Comparison of ENCODE assay signal across 12 cellular contexts in genomic region chr3:18127181-18127863, GRCh38.
A peak's percentile ranks its signal among the peaks of the same experiment; 100 is the strongest.
DNase-seq lines count a peak whose midpoint lies in the region; ATAC-seq and TF ChIP-seq lines count a peak whose summit lies in the region.
"Had no signal": no experiment of that assay in that cellular context is flagged by ENCODE, and none has a peak within 500 bp of the region (broad histone marks: within the 10 kb centered on the region; RNA-seq: fewer than 3 reads in every experiment).

No MANE protein-coding gene starts in this region.

- H3K79me2 ChIP-seq in smooth muscle cell (ENCODE audit: low read depth): no peaks in the 10 kb centered on the region

- TF ChIP-seq EP300 in gastroesophageal sphincter (IDR thresholded peaks at IDR 0.05): no peak

- no peaks in the 10 kb centered on the region for H3K4me1 ChIP-seq in gastroesophageal sphincter
- H3K4me1 ChIP-seq in smooth muscle cell (ENCODE audit: low read depth): no peaks in the 10 kb centered on the region

- intact Hi-C loops in Right ventricle myocardium inferior (cut with DNase I): no loop called here

- H3F3A ChIP-seq in smooth muscle cell (ENCODE audit: low read depth): no peaks in the 10 kb centered on the region

- no peaks in the 10 kb centered on the region for H3K27me3 ChIP-seq in gastroesophageal sphincter
- no peaks in the 10 kb centered on the region for H3K27me3 ChIP-seq in smooth muscle cell (ENCODE audit: low read depth)
- H3K27me3 ChIP-seq: ovary, SJCRH30 had no signal

- no peak overlapping the region for H3K9ac ChIP-seq in smooth muscle cell (ENCODE audit: low read depth)

- no peak overlapping the region for H3K27ac Mint-ChIP-seq in stimulated activated naive CD8-positive, alpha-beta T cell treated with anti-CD3 and anti-CD28 coated beads, Interleukin-15, amount 100 ng/mL, for 72 hours
- H3K27ac Mint-ChIP-seq in activated T-cell treated with anti-CD3 and anti-CD28 coated beads, Interleukin-2, amount 50 U/mL, for 24 hours: no peak overlapping the region
- H3K27ac Mint-ChIP-seq: activated naive CD8-positive, alpha-beta T cell treated with anti-CD3 and anti-CD28 coated beads, Interleukin-2, amount 10 ng/mL, durations not matched to agents 7 days and 5 days had no signal

- WGBS in gastroesophageal sphincter (ENCODE audit: low coverage in 1 of 2), 2 donors: 76 to 82% methylated on average over 2 to 3 of the region's 3 CpGs
- 86% methylated on average over 3 of the region's 3 CpGs for WGBS in smooth muscle cell (ENCODE audit: low lambda C conversion rate)

- H3K9me3 ChIP-seq in gastroesophageal sphincter (no peaks in the 10 kb centered on the region), smooth muscle cell (replicated peaks; ENCODE audit: low read depth) (no peaks in the 10 kb centered on the region)
- H3K9me3 ChIP-seq: ovary, SJCRH30 had no signal

- no peak overlapping the region for H3K27ac ChIP-seq in gastroesophageal sphincter
- no peak overlapping the region for H3K27ac ChIP-seq in smooth muscle cell (ENCODE audit: low read depth)
- H3K27ac ChIP-seq: ovary, SJCRH30 had no signal

- H3K4me3 Mint-ChIP-seq in stimulated activated naive CD8-positive, alpha-beta T cell treated with anti-CD3 and anti-CD28 coated beads, Interleukin-15, amount 100 ng/mL, for 72 hours: no peak overlapping the region
- H3K4me3 Mint-ChIP-seq in activated T-cell treated with anti-CD3 and anti-CD28 coated beads, Interleukin-2, amount 50 U/mL, for 24 hours: no peak overlapping the region
- H3K4me3 Mint-ChIP-seq: activated naive CD8-positive, alpha-beta T cell treated with anti-CD3 and anti-CD28 coated beads, Interleukin-2, amount 10 ng/mL, durations not matched to agents 7 days and 5 days had no signal

- H3K27me3 Mint-ChIP-seq in stimulated activated naive CD8-positive, alpha-beta T cell treated with anti-CD3 and anti-CD28 coated beads, Interleukin-15, amount 100 ng/mL, for 72 hours: no peaks in the 10 kb centered on the region
- H3K27me3 Mint-ChIP-seq in activated T-cell treated with anti-CD3 and anti-CD28 coated beads, Interleukin-2, amount 50 U/mL, for 24 hours: peaks cover 3% of the 10 kb centered on the region

- TF ChIP-seq CTCF in gastroesophageal sphincter (IDR thresholded peaks at IDR 0.05): no peak
- no peak for TF ChIP-seq CTCF in smooth muscle cell (IDR thresholded peaks at IDR 0.05; ENCODE audit: borderline replicate concordance, insufficient read depth, poor library complexity, severe bottlenecking)

- no peaks in the 10 kb centered on the region for H3K9me3 Mint-ChIP-seq in stimulated activated naive CD8-positive, alpha-beta T cell treated with anti-CD3 and anti-CD28 coated beads, Interleukin-15, amount 100 ng/mL, for 72 hours
- H3K9me3 Mint-ChIP-seq in activated T-cell treated with anti-CD3 and anti-CD28 coated beads, Interleukin-2, amount 50 U/mL, for 24 hours: no peaks in the 10 kb centered on the region
- H3K9me3 Mint-ChIP-seq: activated naive CD8-positive, alpha-beta T cell treated with anti-CD3 and anti-CD28 coated beads, Interleukin-2, amount 10 ng/mL, durations not matched to agents 7 days and 5 days had no signal

- H2AFZ ChIP-seq in smooth muscle cell (ENCODE audit: low read depth): no peak overlapping the region

- peak; percentile 29 for ATAC-seq in stimulated activated naive CD8-positive, alpha-beta T cell treated with anti-CD3 and anti-CD28 coated beads, Interleukin-15, Interleukin-2, amounts not matched to agents 100 U/mL and 50 U/mL, for 24 hours
- ATAC-seq in stimulated activated naive CD8-positive, alpha-beta T cell treated with anti-CD3 and anti-CD28 coated beads, Interleukin-15, amount 100 ng/mL, for 72 hours: no peak
- ATAC-seq in HG02885 (IDR thresholded peaks at IDR 0.05; ENCODE audit: poor library complexity, unreplicated experiment) (peak; percentile 96), Right ventricle myocardium inferior (no peak), gastroesophageal sphincter (no peak)

- no peaks in the 10 kb centered on the region for H4K20me1 ChIP-seq in smooth muscle cell (ENCODE audit: low read depth)

- no peak overlapping the region for H3K4me3 ChIP-seq in gastroesophageal sphincter
- no peak overlapping the region for H3K4me3 ChIP-seq in smooth muscle cell
- H3K4me3 ChIP-seq: ovary, SJCRH30 had no signal

- DNase-seq in stimulated activated naive CD8-positive, alpha-beta T cell treated with anti-CD3 and anti-CD28 coated beads, Interleukin-15, Interleukin-2, amounts not matched to agents 100 U/mL and 50 U/mL, for 24 hours: no peak
- DNase-seq in stimulated activated naive CD8-positive, alpha-beta T cell treated with anti-CD3 and anti-CD28 coated beads, Interleukin-15, amount 100 ng/mL, for 72 hours: no peak
- DNase-seq in MV-4-11 (lab: John Stamatoyannopoulos, UW): peak; percentile 82
- DNase-seq in Right ventricle myocardium inferior (ENCODE audit: missing footprints): no peak
- no peak for DNase-seq in smooth muscle cell (lab: John Stamatoyannopoulos, UW; ENCODE audit: unreplicated experiment)
- no peak for DNase-seq in activated T-cell treated with anti-CD3 and anti-CD28 coated beads, Interleukin-2, amount 50 U/mL, for 24 hours
- DNase-seq: ACHN; activated naive CD8-positive, alpha-beta T cell treated with anti-CD3 and anti-CD28 coated beads, Interleukin-2, amount 10 ng/mL, durations not matched to agents 7 days and 5 days; ovary; SJCRH30 had no signal

- H3K36me3 ChIP-seq in gastroesophageal sphincter: no peaks in the 10 kb centered on the region
- no peaks in the 10 kb centered on the region for H3K36me3 ChIP-seq in smooth muscle cell (ENCODE audit: low read depth)
- H3K36me3 ChIP-seq: ovary, SJCRH30 had no signal

- H3K36me3 Mint-ChIP-seq in activated T-cell treated with anti-CD3 and anti-CD28 coated beads, Interleukin-2, amount 50 U/mL, for 24 hours (ENCODE audit: low read depth): no peaks in the 10 kb centered on the region
- H3K36me3 Mint-ChIP-seq: activated naive CD8-positive, alpha-beta T cell treated with anti-CD3 and anti-CD28 coated beads, Interleukin-2, amount 10 ng/mL, durations not matched to agents 7 days and 5 days had no signal

- H3K4me2 ChIP-seq in smooth muscle cell: no peak overlapping the region

- TF ChIP-seq POLR2A in gastroesophageal sphincter (IDR thresholded peaks at IDR 0.05): no peak

- no peaks in the 10 kb centered on the region for H3K4me1 Mint-ChIP-seq in stimulated activated naive CD8-positive, alpha-beta T cell treated with anti-CD3 and anti-CD28 coated beads, Interleukin-15, amount 100 ng/mL, for 72 hours
- H3K4me1 Mint-ChIP-seq in activated T-cell treated with anti-CD3 and anti-CD28 coated beads, Interleukin-2, amount 50 U/mL, for 24 hours (ENCODE audit: low read depth): peaks cover 6% of the 10 kb centered on the region
- H3K4me1 Mint-ChIP-seq: activated naive CD8-positive, alpha-beta T cell treated with anti-CD3 and anti-CD28 coated beads, Interleukin-2, amount 10 ng/mL, durations not matched to agents 7 days and 5 days had no signal

Comparison
In these comparisons a context has a peak if more than half of its experiments do, and no peak if none do; other contexts are left out.
1. ATAC-seq: peak in stimulated activated naive CD8-positive, alpha-beta T cell treated with anti-CD3 and anti-CD28 coated beads, Interleukin-15, Interleukin-2, amounts not matched to agents 100 U/mL and 50 U/mL, for 24 hours (single experiment) and HG02885 (single experiment); none in stimulated activated naive CD8-positive, alpha-beta T cell treated with anti-CD3 and anti-CD28 coated beads, Interleukin-15, amount 100 ng/mL, for 72 hours (single experiment), Right ventricle myocardium inferior (single experiment) and gastroesophageal sphincter (single experiment).